Comparison of ENCODE assay signal across 22 cellular contexts in the genomic region with DNA sequence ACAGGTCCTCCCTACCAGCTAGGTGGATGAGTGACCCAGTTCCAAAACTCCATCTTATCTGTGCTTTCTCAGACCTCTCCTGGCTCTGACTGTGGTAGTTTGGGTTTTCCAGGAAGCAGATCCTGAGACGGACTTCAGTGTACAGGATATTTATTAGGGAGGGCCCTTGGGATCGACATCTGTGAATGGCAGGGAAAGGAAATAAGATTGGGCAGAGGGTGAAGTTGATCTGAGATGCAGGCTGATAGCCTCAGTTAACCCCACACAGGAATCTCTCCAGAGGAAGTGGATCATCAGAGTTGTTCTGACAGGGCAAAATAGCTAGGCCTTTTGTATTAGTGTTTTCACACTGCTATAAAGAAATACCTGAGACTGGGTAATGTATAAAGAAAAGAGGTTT.
"Had no signal": no experiment of that assay in that cellular context is flagged by ENCODE, and none has a peak within 500 bp of the region (broad histone marks: within the 10 kb centered on the region; RNA-seq: fewer than 3 reads in every experiment).

No MANE protein-coding gene starts in this region.

- ATAC-seq: foreskin keratinocyte, left colon, left ventricle myocardium superior, sciatic nerve had no signal

- H3K27ac Mint-ChIP-seq: endodermal cell, naive B cell had no signal

- H3K27ac ChIP-seq: epithelial cell of prostate, esophagus squamous epithelium, foreskin keratinocyte, neutrophil, spleen had no signal

- DNase-seq: cerebellar nuclear complex; effector CD4-positive, alpha-beta T cell; endodermal cell; esophagus squamous epithelium; foreskin keratinocyte; head of caudate nucleus; hippocampal formation; left colon; left ventricle myocardium superior; mesenchymal stem cell; midbrain; naive B cell; posterior cingulate gyrus; spleen; stimulated activated CD4-positive, alpha-beta T cell treated with anti-CD3 and anti-CD28 coated beads, Interleukin-15, amount 100 ng/mL, for 24 hours; stimulated activated CD4-positive, alpha-beta T cell treated with anti-CD3 and anti-CD28 coated beads, Interleukin-1b, Interleukin-23, amount 100 ng/mL, for 48 hours; stimulated activated CD4-positive, alpha-beta T cell treated with anti-CD3 and anti-CD28 coated beads, Interleukin-4, amount 100 ng/mL, for 24 hours; stimulated activated naive CD4-positive, alpha-beta T cell treated with Interleukin-2 at 50 U/mL for 16 hours; trophoblast cell had no signal

- H3K4me3 Mint-ChIP-seq: endodermal cell, naive B cell had no signal
